Comparison of ENCODE assay signal across 23 cellular contexts in genomic region chr6:56527934-56528333, GRCh38.
DNase-seq lines count a peak whose midpoint lies in the region; ATAC-seq and TF ChIP-seq lines count a peak whose summit lies in the region.
"Had no signal": no experiment of that assay in that cellular context is flagged by ENCODE, and none has a peak within 500 bp of the region (broad histone marks: within the 10 kb centered on the region; RNA-seq: fewer than 3 reads in every experiment).

No MANE protein-coding gene starts in this region.

- no peaks in the 10 kb centered on the region for H3K79me2 ChIP-seq in parathyroid adenoma

- TF ChIP-seq POLR2A in esophagus muscularis mucosa (IDR thresholded peaks at IDR 0.05; ENCODE audit: low read depth) = no peak

- H3K4me1 ChIP-seq in left ventricle myocardium inferior (peaks cover 72% of the 10 kb centered on the region), right atrium auricular region (peaks cover 0 to 35% of the 10 kb centered on the region in 2 donors), esophagus muscularis mucosa (peaks cover 44 to 97% (median 85%) of the 10 kb centered on the region in 4 donors), parathyroid adenoma (peaks cover 21% of the 10 kb centered on the region)
- H3K4me1 ChIP-seq: BLaER1 had no signal

- ATAC-seq in HG03469 (IDR thresholded peaks at IDR 0.05; ENCODE audit: unreplicated experiment) = no peak
- ATAC-seq in activated naive CD4-positive, alpha-beta T cell treated with anti-CD3 and anti-CD28 coated beads, Interleukin-2, amount 50 U/mL, for 72 hours = no peak
- ATAC-seq in HG03378 (IDR thresholded peaks at IDR 0.05; ENCODE audit: unreplicated experiment) = no peak
- ATAC-seq: activated CD8-positive, alpha-beta T cell treated with anti-CD3 and anti-CD28 coated beads, Interleukin-2, amount 10 ng/mL, durations not matched to agents 7 days and 5 days; activated T-cell treated with anti-CD3 and anti-CD28 coated beads, Interleukin-2, amount 50 U/mL, for 4 hours; GM23338; K562; naive thymus-derived CD4-positive, alpha-beta T cell had no signal

- H3K27ac ChIP-seq in left ventricle myocardium inferior (replicated peaks) (peak overlapping the region; percentile 59), right atrium auricular region (no peak overlapping the region), esophagus muscularis mucosa (replicated peaks in 1 of 4) (peak overlapping the region; percentile 75 to 88 (median 78)), parathyroid adenoma (peak overlapping the region; percentile 75)
- H3K27ac ChIP-seq: BLaER1, HL-60 had no signal

- H3K9me3 ChIP-seq in left ventricle myocardium inferior (replicated peaks) = no peaks in the 10 kb centered on the region
- no peaks in the 10 kb centered on the region for H3K9me3 ChIP-seq in right atrium auricular region
- H3K9me3 ChIP-seq in esophagus muscularis mucosa = no peaks in the 10 kb centered on the region
- H3K9me3 ChIP-seq in parathyroid adenoma (ENCODE audit: control insufficient read depth, low read length) = no peaks in the 10 kb centered on the region
- H3K9me3 ChIP-seq: BLaER1 had no signal

- intact Hi-C loops in left ventricle myocardium inferior (cut with micrococcal nuclease) = no loop called here
- intact Hi-C loops in esophagus muscularis mucosa (cut with DNase I) = no loop called here

- H2AFZ ChIP-seq in parathyroid adenoma = no peak overlapping the region
- H2AFZ ChIP-seq: GM23338 had no signal

- DNase-seq in left ventricle myocardium inferior = no peak
- no peak for DNase-seq in right atrium auricular region (ENCODE audit: low spot score)
- no peak for DNase-seq in esophagus muscularis mucosa (ENCODE audit: extremely low spot score)
- no peak for DNase-seq in NCI-H2227 (lab: John Stamatoyannopoulos, UW; ENCODE audit: unreplicated experiment)
- no peak for DNase-seq in activated naive CD4-positive, alpha-beta T cell treated with anti-CD3 and anti-CD28 coated beads, Interleukin-2, amount 50 U/mL, for 72 hours (ENCODE audit: low spot score in 2 of 2)
- DNase-seq: activated B cell treated with CpG ODN at 0.5 μM for 24 hours; activated CD8-positive, alpha-beta T cell treated with anti-CD3 and anti-CD28 coated beads, Interleukin-2, amount 10 ng/mL, durations not matched to agents 7 days and 5 days; activated T-cell treated with anti-CD3 and anti-CD28 coated beads, Interleukin-2, amount 50 U/mL, for 4 hours; DMS 273 treated with DMSO at 0.1 percent for 48 hours; naive thymus-derived CD4-positive, alpha-beta T cell; NCI-H187 treated with DMSO at 0.1 percent for 48 hours; NCI-H510A; SHP77; stimulated activated CD8-positive, alpha-beta memory T cell treated with anti-CD3 and anti-CD28 coated beads, Interleukin-4, amount 100 ng/mL, for 48 hours; T-helper 2 cell had no signal

- TF ChIP-seq CTCF in left ventricle myocardium inferior (IDR thresholded peaks at IDR 0.05; ENCODE audit: borderline replicate concordance) = no peak
- no peak for TF ChIP-seq CTCF in right atrium auricular region (IDR thresholded peaks at IDR 0.05)
- no peak for TF ChIP-seq CTCF in esophagus muscularis mucosa (IDR thresholded peaks at IDR 0.05)
- TF ChIP-seq CTCF in parathyroid adenoma (IDR thresholded peaks at IDR 0.05) = no peak

- H3K9me3 Mint-ChIP-seq in activated naive CD4-positive, alpha-beta T cell treated with anti-CD3 and anti-CD28 coated beads, Interleukin-2, amount 50 U/mL, for 72 hours = no peaks in the 10 kb centered on the region
- H3K9me3 Mint-ChIP-seq: activated B cell treated with CpG ODN at 0.5 μM for 24 hours; activated naive CD4-positive, alpha-beta T cell treated with anti-CD3 and anti-CD28 coated beads, Interleukin-2, amount 50 U/mL, for 24 hours; activated T-cell treated with anti-CD3 and anti-CD28 coated beads, Interleukin-2, amount 50 U/mL, for 4 hours; GM23338; naive thymus-derived CD4-positive, alpha-beta T cell had no signal

- H3K4me3 ChIP-seq in left ventricle myocardium inferior = no peak overlapping the region
- no peak overlapping the region for H3K4me3 ChIP-seq in right atrium auricular region
- no peak overlapping the region for H3K4me3 ChIP-seq in esophagus muscularis mucosa
- H3K4me3 ChIP-seq in parathyroid adenoma (ENCODE audit: low read depth, low read length) = no peak overlapping the region
- H3K4me3 ChIP-seq: BLaER1, GM23338, K562 had no signal

- no peak for TF ChIP-seq EP300 in esophagus muscularis mucosa (IDR thresholded peaks at IDR 0.05)

- no peak overlapping the region for H3K4me2 ChIP-seq in parathyroid adenoma (ENCODE audit: low read length)
- H3K4me2 ChIP-seq: BLaER1, GM23338 had no signal

- H3K27me3 ChIP-seq in left ventricle myocardium inferior (ENCODE audit: low read depth) (no peaks in the 10 kb centered on the region), right atrium auricular region (no peaks in the 10 kb centered on the region), esophagus muscularis mucosa (no peaks in the 10 kb centered on the region), parathyroid adenoma (ENCODE audit: control insufficient read depth, insufficient read depth, low read length) (no peaks in the 10 kb centered on the region)
- H3K27me3 ChIP-seq: BLaER1 had no signal

- H3K36me3 Mint-ChIP-seq in activated naive CD4-positive, alpha-beta T cell treated with anti-CD3 and anti-CD28 coated beads, Interleukin-2, amount 50 U/mL, for 72 hours = peaks cover 0 to 4% of the 10 kb centered on the region in 2 donors
- H3K36me3 Mint-ChIP-seq: activated naive CD4-positive, alpha-beta T cell treated with anti-CD3 and anti-CD28 coated beads, Interleukin-2, amount 50 U/mL, for 24 hours had no signal

- H3K36me3 ChIP-seq in left ventricle myocardium inferior (peaks cover 69% of the 10 kb centered on the region), right atrium auricular region (peaks cover 59% of the 10 kb centered on the region), esophagus muscularis mucosa (peaks cover 13 to 76% (median 46%) of the 10 kb centered on the region in 4 donors), parathyroid adenoma (ENCODE audit: control insufficient read depth, insufficient read depth, low read length) (no peaks in the 10 kb centered on the region)

- no peak overlapping the region for H3K27ac Mint-ChIP-seq in activated naive CD4-positive, alpha-beta T cell treated with anti-CD3 and anti-CD28 coated beads, Interleukin-2, amount 50 U/mL, for 72 hours
- H3K27ac Mint-ChIP-seq: activated B cell treated with CpG ODN at 0.5 μM for 24 hours; activated CD8-positive, alpha-beta T cell treated with anti-CD3 and anti-CD28 coated beads, Interleukin-2, amount 10 ng/mL, durations not matched to agents 7 days and 5 days; activated naive CD4-positive, alpha-beta T cell treated with anti-CD3 and anti-CD28 coated beads, Interleukin-2, amount 50 U/mL, for 24 hours had no signal

- H3K9ac ChIP-seq in parathyroid adenoma = no peak overlapping the region
- H3K9ac ChIP-seq: BLaER1 had no signal

Comparison
In these comparisons a context has a peak if more than half of its experiments do, and no peak if none do; other contexts are left out.
1. H3K27ac ChIP-seq: peak in left ventricle myocardium inferior (single experiment), esophagus muscularis mucosa (4 of 4) and parathyroid adenoma (single experiment); none in right atrium auricular region (0 of 2).